Comparison of ENCODE assay signal across 29 cellular contexts in the genomic region with DNA sequence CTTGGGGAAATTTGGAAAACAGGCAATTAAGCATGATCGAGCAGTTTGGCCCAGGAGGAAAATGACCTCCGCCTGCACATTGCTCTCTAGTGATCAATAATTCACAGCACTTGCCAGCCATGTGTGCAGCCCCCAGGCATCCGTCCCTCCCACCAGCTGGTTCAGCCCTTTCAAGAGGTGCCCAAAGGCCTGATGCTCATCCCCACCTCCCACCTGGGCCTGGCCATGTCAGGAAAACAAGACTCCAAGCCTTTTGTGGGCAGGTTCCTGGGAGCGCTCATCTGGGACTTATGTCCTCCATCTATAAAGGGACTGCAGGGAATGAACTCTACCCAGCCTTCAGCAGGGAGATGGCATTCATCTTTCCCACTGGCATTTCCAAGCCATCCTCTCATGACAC. TPM values are rescaled to one million over a fixed set of nuclear protein-coding genes. Genes with fewer than 3 reads are reported as not detected.
"Had no signal": no experiment of that assay in that cellular context is flagged by ENCODE, and none has a peak within 500 bp of the region (broad histone marks: within the 10 kb centered on the region; RNA-seq: fewer than 3 reads in every experiment).

No MANE protein-coding gene starts in this region.

- H3K4me1 ChIP-seq: gastrocnemius medialis, left lung, parathyroid adenoma, testis, upper lobe of right lung had no signal

- H3K27me3 ChIP-seq: hepatocyte, testis, tibial nerve, vagina had no signal

- H3K27ac Mint-ChIP-seq: memory B cell; mesothelial cell of epicardium; natural killer cell treated with Interleukin-12 subunit alpha and Interleukin-12 subunit beta and Interleukin-15 and Interleukin-18, amount 100 ng/mL, for 72 hours; stimulated activated memory B cell treated with anti-CD40 and anti-IgM and Interleukin-4, amounts not matched to agents 10 μg/mL and 1 μg/mL and 100 μg/mL, for 72 hours had no signal

- H3K4me1 Mint-ChIP-seq: memory B cell; naive B cell; stimulated activated memory B cell treated with anti-CD40 and anti-IgM and Interleukin-4, amounts not matched to agents 10 μg/mL and 1 μg/mL and 100 μg/mL, for 72 hours had no signal

- H3K4me3 ChIP-seq: gastrocnemius medialis, heart left ventricle, hepatocyte, left lung, mucosa of descending colon, prostate gland, sigmoid colon, testis, tibial nerve, upper lobe of right lung, vagina had no signal

- H3K27ac ChIP-seq: gastrocnemius medialis, heart left ventricle, hepatocyte, left lung, neutrophil, parathyroid adenoma, prostate gland, sigmoid colon, testis, tibial nerve, upper lobe of right lung, vagina had no signal

- DNase-seq: cortex of kidney; effector CD4-positive, alpha-beta T cell; foreskin fibroblast; gastrocnemius medialis; heart left ventricle; kidney; left lung; mucosa of descending colon; naive B cell; right cardiac atrium; sigmoid colon; stimulated activated CD4-positive, alpha-beta T cell treated with anti-CD3 and anti-CD28 coated beads, Interleukin-2, amount 100 ng/mL, for 24 hours; stimulated activated CD4-positive, alpha-beta T cell treated with anti-CD3 and anti-CD28 coated beads, Interleukin-4, amount 100 ng/mL, for 24 hours; stimulated activated naive CD8-positive, alpha-beta T cell treated with anti-CD3 and anti-CD28 coated beads, Interleukin-15, Interleukin-2, amounts not matched to agents 100 U/mL and 50 U/mL, for 24 hours; substantia nigra; testis; upper lobe of right lung had no signal

- H3K36me3 Mint-ChIP-seq: memory B cell; mesothelial cell of epicardium; stimulated activated memory B cell treated with anti-CD40 and anti-IgM and Interleukin-4, amounts not matched to agents 10 μg/mL and 1 μg/mL and 100 μg/mL, for 72 hours had no signal

- H3K9me3 ChIP-seq: mucosa of descending colon, neutrophil, prostate gland, testis had no signal

- H3K4me3 Mint-ChIP-seq: memory B cell; mesothelial cell of epicardium; naive B cell; natural killer cell treated with Interleukin-12 subunit alpha and Interleukin-12 subunit beta and Interleukin-15 and Interleukin-18, amount 100 ng/mL, for 72 hours; neural crest cell; stimulated activated memory B cell treated with anti-CD40 and anti-IgM and Interleukin-4, amounts not matched to agents 10 μg/mL and 1 μg/mL and 100 μg/mL, for 72 hours had no signal

- H3K36me3 ChIP-seq: gastrocnemius medialis, heart left ventricle, left lung, neutrophil, prostate gland, sigmoid colon, tibial nerve, upper lobe of right lung, vagina had no signal

RNA-seq across cellular contexts. Expression of a gene that starts 17.5 kb away (rescaled TPM):
- total RNA-seq: natural killer cell treated with Interleukin-12 subunit alpha and Interleukin-12 subunit beta and Interleukin-15 and Interleukin-18, amount 100 ng/mL, for 72 hours; skeletal muscle tissue had no signal
